In the genomic region with DNA sequence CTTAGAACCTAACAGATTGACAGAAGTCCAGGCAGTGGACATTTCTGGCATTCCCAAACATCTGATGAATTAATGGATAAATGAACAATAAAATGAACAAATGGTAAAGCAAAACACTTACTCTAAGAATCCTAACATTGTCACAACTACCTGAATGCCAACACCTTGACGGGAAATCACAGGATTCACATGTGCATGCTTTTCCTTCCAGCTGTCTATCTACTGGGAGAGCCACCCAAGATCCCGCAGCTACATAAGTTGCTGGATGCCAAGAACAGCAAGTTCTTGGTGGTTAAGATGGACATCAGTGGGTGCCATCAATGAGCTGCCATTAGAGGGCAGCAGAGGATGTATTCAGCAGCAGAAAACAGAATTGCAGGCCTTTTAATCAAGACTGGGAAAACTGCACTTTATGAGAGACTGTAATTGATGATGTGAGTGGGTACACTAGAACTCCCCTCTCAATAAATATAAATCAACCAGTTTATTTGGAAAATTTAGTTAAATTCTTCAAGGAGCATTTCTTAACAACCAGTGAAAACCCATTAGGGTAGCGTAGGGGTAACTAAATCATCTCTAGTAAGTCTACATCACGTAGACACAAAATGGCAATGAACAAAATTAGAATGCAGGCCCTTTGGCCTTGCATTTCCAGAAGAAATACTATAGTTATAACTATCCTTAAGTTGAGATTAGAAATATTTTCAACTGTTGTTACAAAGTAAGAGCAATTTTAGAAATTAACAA, we compare ENCODE assay signal across 8 cellular contexts. TPM values are rescaled to one million over a fixed set of nuclear protein-coding genes. Genes with fewer than 3 reads are reported as not detected.
DNase-seq lines count a peak whose midpoint lies in the region; ATAC-seq and TF ChIP-seq lines count a peak whose summit lies in the region.

No MANE protein-coding gene starts in this region.

- H3K4me3 ChIP-seq in fibroblast of mammary gland (ENCODE audit: control insufficient read depth, low read depth, low read length) (no peak overlapping the region), suprapubic skin (no peak overlapping the region)

- H3K27me3 ChIP-seq in suprapubic skin, result no peaks in the 10 kb centered on the region

- H3K36me3 Mint-ChIP-seq in nephron progenitor cell (ENCODE audit: low read depth), result peaks cover 25% of the 10 kb centered on the region

- no peaks in the 10 kb centered on the region for H3K36me3 ChIP-seq in suprapubic skin

- no peak for TF ChIP-seq POLR2A in suprapubic skin (IDR thresholded peaks at IDR 0.05)

- peak; percentile 97 for TF ChIP-seq CTCF in fibroblast of mammary gland (conservative IDR thresholded peaks at IDR 0.05; ENCODE audit: control insufficient read depth, insufficient read depth, low read depth, low read length)
- TF ChIP-seq CTCF in nephron progenitor cell (IDR thresholded peaks at IDR 0.05), result peak; percentile 75
- peak; percentile 68 to 76 for TF ChIP-seq CTCF in suprapubic skin (IDR thresholded peaks at IDR 0.05)

- no peak overlapping the region for H3K27ac ChIP-seq in suprapubic skin

- TF ChIP-seq EP300 in suprapubic skin (IDR thresholded peaks at IDR 0.05), result no peak

- peak; percentile 92 for ATAC-seq in GM19043 (IDR thresholded peaks at IDR 0.05; ENCODE audit: low read depth, unreplicated experiment)
- peak; percentile 93 for ATAC-seq in HG03520 (IDR thresholded peaks at IDR 0.05; ENCODE audit: unreplicated experiment)

- 53% methylated on average over 4 of the region's 4 CpGs for WGBS in suprapubic skin

- peaks cover 37% of the 10 kb centered on the region for H3K9me3 Mint-ChIP-seq in nephron progenitor cell

- no peaks in the 10 kb centered on the region for H3K4me1 Mint-ChIP-seq in nephron progenitor cell

- H3K27me3 Mint-ChIP-seq in nephron progenitor cell (ENCODE audit: low read depth, poor library complexity), result no peaks in the 10 kb centered on the region

- H3K4me1 ChIP-seq in suprapubic skin, result peaks cover 8% of the 10 kb centered on the region

- DNase-seq in CD1c-positive myeloid dendritic cell (ENCODE audit: extremely low spot score), result peak; percentile 68
- DNase-seq in NCI-H748 treated with DMSO at 0.1 percent for 48 hours (lab: John Stamatoyannopoulos, UW), result peak; percentile 75
- DNase-seq in activated T-cell treated with anti-CD3 and anti-CD28 coated beads for 4 hours, result peak; percentile 37
- peak; percentile 89 for DNase-seq in fibroblast of mammary gland (ENCODE audit: low read depth)
- peak; percentile 51 for DNase-seq in nephron progenitor cell
- peak in 1 of 2 donors; percentile 80 for DNase-seq in suprapubic skin (ENCODE audit: low spot score in 2 of 2)

- H3K27ac Mint-ChIP-seq in nephron progenitor cell, result no peak overlapping the region

- H3K9me3 ChIP-seq in suprapubic skin, result no peaks in the 10 kb centered on the region

- H3K4me3 Mint-ChIP-seq in nephron progenitor cell, result no peak overlapping the region

RNA-seq across cellular contexts. Expression of gene SESTD1, which starts 45.6 kb away (rescaled TPM):
- 10 to 100 TPM in 2 of 4 donors, 1 to 10 TPM in 2; 8.0 to 24.1 (median 10.5) TPM for total RNA-seq in suprapubic skin
